In the genomic region with DNA sequence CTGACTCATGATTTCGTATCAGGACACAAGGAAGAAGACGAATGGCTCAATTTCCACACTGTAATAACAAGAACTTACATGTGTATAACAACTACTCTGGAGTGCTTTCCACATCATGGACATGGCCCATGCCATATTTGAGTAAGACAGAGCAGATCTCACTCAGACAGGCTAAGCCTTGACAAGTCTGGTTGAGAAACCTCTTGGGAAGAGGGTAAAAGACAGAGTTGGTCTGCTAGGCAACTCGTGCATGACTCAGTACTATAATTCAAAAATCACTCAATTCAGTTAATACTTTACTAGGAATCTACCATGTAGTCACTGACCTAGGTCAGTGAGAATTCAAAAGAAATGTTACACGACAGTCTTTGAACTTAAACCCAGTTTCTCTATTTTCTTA, we compare ENCODE assay signal across 11 cellular contexts. TPM values are rescaled to one million over a fixed set of nuclear protein-coding genes. Genes with fewer than 3 reads are reported as not detected.
DNase-seq lines count a peak whose midpoint lies in the region; ATAC-seq and TF ChIP-seq lines count a peak whose summit lies in the region.
"Had no signal": no experiment of that assay in that cellular context is flagged by ENCODE, and none has a peak within 500 bp of the region (broad histone marks: within the 10 kb centered on the region; RNA-seq: fewer than 3 reads in every experiment).

No MANE protein-coding gene starts in this region.

- TF ChIP-seq CTCF in GM13977 (IDR thresholded peaks at IDR 0.05; ENCODE audit: extremely low read depth, insufficient read depth, missing control alignments) = no peak
- TF ChIP-seq CTCF in foreskin keratinocyte (conservative IDR thresholded peaks at IDR 0.05) = no peak

- H3K4me1 ChIP-seq in foreskin keratinocyte = peaks cover 37% of the 10 kb centered on the region

- ATAC-seq in GM21717 (IDR thresholded peaks at IDR 0.05; ENCODE audit: unreplicated experiment) (peak; percentile 59), HG03520 (IDR thresholded peaks at IDR 0.05; ENCODE audit: unreplicated experiment) (peak; percentile 68), foreskin keratinocyte (peak; percentile 92)

- DNase-seq in GM13977 (ENCODE audit: low spot score) (peak; percentile 31), foreskin keratinocyte (peak; percentile 99), NOMO-1 treated with dmso at 0.1 percent for 144 hours (lab: John Stamatoyannopoulos, UW; ENCODE audit: unreplicated experiment) (no peak), NCI-H345 (lab: John Stamatoyannopoulos, UW) (no peak), SKM-1 treated with dmso at 0.1 percent for 144 hours (lab: John Stamatoyannopoulos, UW; ENCODE audit: unreplicated experiment) (no peak)
- DNase-seq in stimulated activated CD4-positive, alpha-beta T cell treated with anti-CD3 and anti-CD28 coated beads, Interleukin-1b, Interleukin-23, amount 100 ng/mL, for 48 hours = no peak
- DNase-seq: NCI-H1092, posterior cingulate gyrus had no signal

- in situ Hi-C loops in GM13977 (cut with MboI; ENCODE audit: low pct_unique_long_range_greater_than_20kb, low sequenced_read_pairs, unreplicated experiment) = no loop called here

- H3K27me3 ChIP-seq in foreskin keratinocyte = no peaks in the 10 kb centered on the region
- H3K27me3 ChIP-seq: tibial nerve had no signal

- H3K27ac ChIP-seq in foreskin keratinocyte = peak overlapping the region; percentile 80
- H3K27ac ChIP-seq: tibial nerve had no signal

RNA-seq across cellular contexts. Expression of a gene that starts 5.7 kb away (rescaled TPM):
- 9.8 TPM in 2 replicates for total RNA-seq in foreskin keratinocyte
- 5.1 and 5.7 TPM in 2 replicates for polyA plus RNA-seq in foreskin keratinocyte

RNA-seq across cellular contexts. Expression of a gene that starts 38.8 kb away (rescaled TPM):
- 25.3 and 28.8 TPM in 2 replicates for total RNA-seq in foreskin keratinocyte
- polyA plus RNA-seq in foreskin keratinocyte = 9.0 and 9.7 TPM in 2 replicates

RNA-seq across cellular contexts. Expression of a gene that starts 43.6 kb away (rescaled TPM):
- total RNA-seq in foreskin keratinocyte = 44.9 and 57.8 TPM in 2 replicates
- polyA plus RNA-seq in foreskin keratinocyte = 15.2 and 21.1 TPM in 2 replicates

Comparison
In these comparisons a context has a peak if more than half of its experiments do, and no peak if none do; other contexts are left out.
1. DNase-seq: peak in GM13977 (single experiment) and foreskin keratinocyte (2 of 2); none in NOMO-1 treated with dmso at 0.1 percent for 144 hours (single experiment), NCI-H345 (single experiment), stimulated activated CD4-positive, alpha-beta T cell treated with anti-CD3 and anti-CD28 coated beads, Interleukin-1b, Interleukin-23, amount 100 ng/mL, for 48 hours (single experiment) and SKM-1 treated with dmso at 0.1 percent for 144 hours (single experiment).
2. Peak in every context shown above with its lines, with median percentiles within 50 percentile points of each other: ATAC-seq.